ENCODE assay signal across 17 cellular contexts in genomic region chr5:37323607-37324006, GRCh38.
"Had no signal": no experiment of that assay in that cellular context is flagged by ENCODE, and none has a peak within 500 bp of the region (broad histone marks: within the 10 kb centered on the region; RNA-seq: fewer than 3 reads in every experiment).

No MANE protein-coding gene starts in this region.

- H3K4me1 ChIP-seq: heart left ventricle, parathyroid adenoma, sigmoid colon had no signal

- H3K9ac ChIP-seq: parathyroid adenoma had no signal

- H3K27ac ChIP-seq: heart left ventricle, parathyroid adenoma, sigmoid colon had no signal

- H3K4me1 Mint-ChIP-seq: nephron progenitor cell had no signal

- H3K79me2 ChIP-seq: parathyroid adenoma had no signal

- H3K9me3 ChIP-seq: heart left ventricle, sigmoid colon had no signal

- H2AFZ ChIP-seq: parathyroid adenoma had no signal

- DNase-seq: effector memory CD4-positive, alpha-beta T cell; heart left ventricle; hippocampal formation; left colon; left ventricle myocardium superior; mesenchymal stem cell; midbrain; naive thymus-derived CD4-positive, alpha-beta T cell; nephron progenitor cell; sigmoid colon; small intestine; stimulated activated CD4-positive, alpha-beta T cell treated with anti-CD3 and anti-CD28 coated beads, Interleukin-12 subunit alpha, Interleukin-12 subunit beta, amount 100 ng/mL, for 4 hours; stimulated activated naive CD4-positive, alpha-beta T cell treated with Interleukin-2 at 50 U/mL for 16 hours; trophoblast cell had no signal

- H3K9me3 Mint-ChIP-seq: naive thymus-derived CD4-positive, alpha-beta T cell; nephron progenitor cell had no signal

- H3K4me3 Mint-ChIP-seq: naive thymus-derived CD4-positive, alpha-beta T cell; nephron progenitor cell had no signal

- H3K4me3 ChIP-seq: heart left ventricle, lung, sigmoid colon had no signal

- ATAC-seq: esophagus mucosa; heart left ventricle; left colon; left ventricle myocardium superior; naive thymus-derived CD4-positive, alpha-beta T cell had no signal

- H3K27ac Mint-ChIP-seq: naive thymus-derived CD4-positive, alpha-beta T cell; nephron progenitor cell had no signal

- H3K27me3 ChIP-seq: heart left ventricle, sigmoid colon had no signal

- H3K27me3 Mint-ChIP-seq: naive thymus-derived CD4-positive, alpha-beta T cell had no signal
